1 cellular context compared by ENCODE assay signal in genomic region chr10:123136806-123137642, GRCh38.
TF ChIP-seq lines count a peak whose summit lies in the region.

No MANE protein-coding gene starts in this region.

TF ChIP-seq in K562, 482 proteins besides CTCF, POLR2A, EP300 and RAD21:
- peak; percentile 53 for TF ChIP-seq FIP1L1 (IDR thresholded peaks at IDR 0.05; ENCODE audit: low read depth, low read length, poor library complexity, severe bottlenecking)
- TF ChIP-seq KDM5B (IDR thresholded peaks at IDR 0.05; ENCODE audit: insufficient replicate concordance, low read depth, low read length): peak; percentile 26
- no peak for TF ChIP-seq MITF (IDR thresholded peaks at IDR 0.05)
- TF ChIP-seq UBTF (IDR thresholded peaks at IDR 0.05; ENCODE audit: borderline replicate concordance in 1 of 2, low read depth in 2 of 2, low read length in 2 of 2): 0 out of 4 replicates have a peak, but pooled peaks of 1 of the 2 experiments have one; percentile 50
- TF ChIP-seq KAT7 (CRISPR knock-in tag; IDR thresholded peaks at IDR 0.05; ENCODE audit: borderline replicate concordance): 0 out of 2 replicates have a peak, but pooled peaks have one; percentile 13
- TF ChIP-seq RBBP5 (IDR thresholded peaks at IDR 0.05; ENCODE audit: borderline replicate concordance, insufficient read depth, low read length, poor library complexity, severe bottlenecking): peak; percentile 86
- TF ChIP-seq PHF8 (IDR thresholded peaks at IDR 0.05; ENCODE audit: borderline replicate concordance, low read length): 0 out of 2 replicates have a peak, but pooled peaks have one; percentile 23
- peak; percentile 65; the same call in 1 of the 2 replicates for TF ChIP-seq AFF4 (CRISPR knock-in tag; IDR thresholded peaks at IDR 0.05)
- TF ChIP-seq ZFX (CRISPR knock-in tag; IDR thresholded peaks at IDR 0.05): peak; percentile 14; the same call in 1 of the 2 replicates
- TF ChIP-seq FOXP1 (CRISPR knock-in tag; IDR thresholded peaks at IDR 0.05): no peak
- TF ChIP-seq REST (CRISPR knock-in tag; IDR thresholded peaks at IDR 0.05; ENCODE audit: low read depth): no peak
- TF ChIP-seq EGR1 (conservative IDR thresholded peaks at IDR 0.05): peak; percentile 32; the same call in 1 of the 2 replicates
- TF ChIP-seq MYC (IDR thresholded peaks at IDR 0.05; ENCODE audit: low read depth, low read length): no peak
- no peak for TF ChIP-seq MYC (CRISPR knock-in tag; IDR thresholded peaks at IDR 0.05; ENCODE audit: borderline replicate concordance, low read depth)
- TF ChIP-seq TAF1 (IDR thresholded peaks at IDR 0.05; ENCODE audit: control insufficient read depth, extremely low read depth, insufficient read depth, low read length, severe bottlenecking): peak; percentile 23
- TF ChIP-seq HLTF (IDR thresholded peaks at IDR 0.05): no peak
- TF ChIP-seq POLR2G (IDR thresholded peaks at IDR 0.05; ENCODE audit: low read depth, low read length): peak; percentile 80
- no peak for TF ChIP-seq FUS (optimal IDR thresholded peaks at IDR 0.05; ENCODE audit: low read depth, low read length)
- peak; percentile 79 for TF ChIP-seq ZNF263 (CRISPR knock-in tag; IDR thresholded peaks at IDR 0.05; ENCODE audit: borderline replicate concordance)
- TF ChIP-seq MLLT1 (IDR thresholded peaks at IDR 0.05): peak; percentile 35 to 52; a peak in 3 of 4 replicates
- no peak for TF ChIP-seq MTF1 (CRISPR knock-in tag; IDR thresholded peaks at IDR 0.05; ENCODE audit: borderline replicate concordance)
- TF ChIP-seq ZNF778 (CRISPR knock-in tag; IDR thresholded peaks at IDR 0.05): no peak
- TF ChIP-seq NRF1 (conservative IDR thresholded peaks at IDR 0.05 in 1 of 2, IDR thresholded peaks at IDR 0.05 in 1 of 2): 0 out of 4 replicates have a peak, but pooled peaks have one; percentile 26 to 28
- TF ChIP-seq CHD1 (IDR thresholded peaks at IDR 0.05; ENCODE audit: low read length): peak; percentile 27
- TF ChIP-seq HMBOX1 (IDR thresholded peaks at IDR 0.05): no peak
- TF ChIP-seq RBM22 (IDR thresholded peaks at IDR 0.05; ENCODE audit: low read depth, low read length, poor library complexity, severe bottlenecking): peak; percentile 80
- no peak for TF ChIP-seq TSC22D4 (tag; IDR thresholded peaks at IDR 0.05)
- TF ChIP-seq RBFOX2 (IDR thresholded peaks at IDR 0.05; ENCODE audit: low read depth, low read length): peak; percentile 86
- TF ChIP-seq ZNF277 (CRISPR knock-in tag; IDR thresholded peaks at IDR 0.05; ENCODE audit: borderline replicate concordance): no peak
